12 cellular contexts compared by ENCODE assay signal in genomic region chr10:8069108-8069507, GRCh38. TPM values are rescaled to one million over a fixed set of nuclear protein-coding genes. Genes with fewer than 3 reads are reported as not detected.
DNase-seq lines count a peak whose midpoint lies in the region; ATAC-seq lines count a peak whose summit lies in the region.
"Had no signal": no experiment of that assay in that cellular context is flagged by ENCODE, and none has a peak within 500 bp of the region (broad histone marks: within the 10 kb centered on the region; RNA-seq: fewer than 3 reads in every experiment).

No MANE protein-coding gene starts in this region.

- H3K4me1 Mint-ChIP-seq in activated T-cell treated with anti-CD3 and anti-CD28 coated beads, Interleukin-2, amount 50 U/mL, for 24 hours (ENCODE audit: low read depth): peaks cover 93% of the 10 kb centered on the region
- H3K4me1 Mint-ChIP-seq in activated T-cell treated with anti-CD3 and anti-CD28 coated beads, Interleukin-2, amount 50 U/mL, for 4 hours (ENCODE audit: low read depth): peaks cover 86% of the 10 kb centered on the region
- H3K4me1 Mint-ChIP-seq in activated T-helper 17 cell treated with anti-CD3 and anti-CD28 coated beads, Interleukin-2, amount 50 U/mL, for 72 hours: peaks cover 65% of the 10 kb centered on the region

- peak overlapping the region; percentile 21 for H3K4me3 Mint-ChIP-seq in activated T-cell treated with anti-CD3 and anti-CD28 coated beads, Interleukin-2, amount 50 U/mL, for 24 hours
- H3K4me3 Mint-ChIP-seq in activated T-cell treated with anti-CD3 and anti-CD28 coated beads, Interleukin-2, amount 50 U/mL, for 4 hours: no peak overlapping the region
- H3K4me3 Mint-ChIP-seq in activated T-helper 17 cell treated with anti-CD3 and anti-CD28 coated beads, Interleukin-2, amount 50 U/mL, for 72 hours: peak overlapping the region; percentile 36

- intact Hi-C loops in cardiac septum (cut with DNase I): no loop called here

- ATAC-seq in activated T-cell treated with anti-CD3 and anti-CD28 coated beads, Interleukin-2, amount 50 U/mL, for 4 hours: no peak
- peak; percentile 61 for ATAC-seq in HG02610 (IDR thresholded peaks at IDR 0.05; ENCODE audit: unreplicated experiment)
- no peak for ATAC-seq in activated T-helper 17 cell treated with anti-CD3 and anti-CD28 coated beads, Interleukin-2, amount 50 U/mL, for 72 hours (replicated peaks)

- H3K9me3 Mint-ChIP-seq in activated T-cell treated with anti-CD3 and anti-CD28 coated beads, Interleukin-2, amount 50 U/mL, for 24 hours: no peaks in the 10 kb centered on the region
- no peaks in the 10 kb centered on the region for H3K9me3 Mint-ChIP-seq in activated T-cell treated with anti-CD3 and anti-CD28 coated beads, Interleukin-2, amount 50 U/mL, for 4 hours
- no peaks in the 10 kb centered on the region for H3K9me3 Mint-ChIP-seq in activated T-helper 17 cell treated with anti-CD3 and anti-CD28 coated beads, Interleukin-2, amount 50 U/mL, for 72 hours

- no peak for DNase-seq in activated T-cell treated with anti-CD3 and anti-CD28 coated beads, Interleukin-2, amount 50 U/mL, for 24 hours
- DNase-seq in activated T-cell treated with anti-CD3 and anti-CD28 coated beads, Interleukin-2, amount 50 U/mL, for 4 hours: no peak
- peak; percentile 54 for DNase-seq in stimulated activated CD8-positive, alpha-beta memory T cell treated with anti-CD3 and anti-CD28 coated beads, Interleukin-4, amount 100 ng/mL, for 48 hours
- DNase-seq in cardiac septum (ENCODE audit: low spot score) (no peak), Ammon's horn (ENCODE audit: low spot score) (no peak), SHP77 treated with DMSO at 0.1 percent for 48 hours (lab: John Stamatoyannopoulos, UW) (no peak)
- DNase-seq: cerebellar nuclear complex; kidney; NCI-H2227 treated with DMSO at 0.1 percent for 48 hours; stimulated activated CD4-positive, alpha-beta T cell treated with anti-CD3 and anti-CD28 coated beads, Interleukin-12 subunit alpha, Interleukin-12 subunit beta, amount 100 ng/mL, for 4 hours had no signal

- H3K27ac Mint-ChIP-seq in activated T-cell treated with anti-CD3 and anti-CD28 coated beads, Interleukin-2, amount 50 U/mL, for 24 hours: peak overlapping the region; percentile 83
- no peak overlapping the region for H3K27ac Mint-ChIP-seq in activated T-helper 17 cell treated with anti-CD3 and anti-CD28 coated beads, Interleukin-2, amount 50 U/mL, for 72 hours

- H3K27me3 Mint-ChIP-seq in activated T-cell treated with anti-CD3 and anti-CD28 coated beads, Interleukin-2, amount 50 U/mL, for 24 hours: no peaks in the 10 kb centered on the region
- H3K27me3 Mint-ChIP-seq in activated T-cell treated with anti-CD3 and anti-CD28 coated beads, Interleukin-2, amount 50 U/mL, for 4 hours (ENCODE audit: low read depth): no peaks in the 10 kb centered on the region
- H3K27me3 Mint-ChIP-seq in activated T-helper 17 cell treated with anti-CD3 and anti-CD28 coated beads, Interleukin-2, amount 50 U/mL, for 72 hours: no peaks in the 10 kb centered on the region

- peaks cover 100% of the 10 kb centered on the region for H3K36me3 Mint-ChIP-seq in activated T-cell treated with anti-CD3 and anti-CD28 coated beads, Interleukin-2, amount 50 U/mL, for 24 hours (ENCODE audit: low read depth)
- peaks cover 73% of the 10 kb centered on the region for H3K36me3 Mint-ChIP-seq in activated T-cell treated with anti-CD3 and anti-CD28 coated beads, Interleukin-2, amount 50 U/mL, for 4 hours (ENCODE audit: insufficient read depth)
- peaks cover 100% of the 10 kb centered on the region for H3K36me3 Mint-ChIP-seq in activated T-helper 17 cell treated with anti-CD3 and anti-CD28 coated beads, Interleukin-2, amount 50 U/mL, for 72 hours (ENCODE audit: low read depth)

RNA-seq across cellular contexts. Expression of gene GATA3, which starts 14.6 kb away (rescaled TPM):
- total RNA-seq in activated T-cell treated with anti-CD3 and anti-CD28 coated beads, Interleukin-2, amount 50 U/mL, for 4 hours: 10 to 100 TPM; 28.1 to 71.9 (median 42.1) TPM
- 10 to 100 TPM; 14.2 to 25.2 TPM for total RNA-seq in activated T-helper 17 cell treated with anti-CD3 and anti-CD28 coated beads, Interleukin-2, amount 50 U/mL, for 72 hours
- total RNA-seq in cardiac septum: 1.2 TPM
